Comparison of ENCODE assay signal across 8 cellular contexts in genomic region chr17:43367588-43368242, GRCh38. TPM values are rescaled to one million over a fixed set of nuclear protein-coding genes. Genes with fewer than 3 reads are reported as not detected.
DNase-seq lines count a peak whose midpoint lies in the region; ATAC-seq and TF ChIP-seq lines count a peak whose summit lies in the region.

No MANE protein-coding gene starts in this region.

- no peak for TF ChIP-seq CTCF in fibroblast of the aortic adventitia (IDR thresholded peaks at IDR 0.05; ENCODE audit: insufficient read depth, low read length)
- TF ChIP-seq CTCF in omental fat pad (IDR thresholded peaks at IDR 0.05), result no peak

- H3K27ac ChIP-seq in CD4-positive, alpha-beta memory T cell (ENCODE audit: low read depth, low read length), result peak overlapping the region; percentile 91

- peak overlapping the region; percentile 99 to 100 (median 100) for H3K27ac Mint-ChIP-seq in CD4-positive, alpha-beta memory T cell

- peak; percentile 39 for ATAC-seq in HG03520 (IDR thresholded peaks at IDR 0.05; ENCODE audit: unreplicated experiment)
- ATAC-seq in omental fat pad (ENCODE audit: low FRiP score), result peak; percentile 8

- peaks cover 0 to 3% (median 0%) of the 10 kb centered on the region in 8 donors for H3K9me3 Mint-ChIP-seq in CD4-positive, alpha-beta memory T cell

- POLR2A ChIA-PET in CD4-positive, alpha-beta memory T cell (lab: Charles Lee; ENCODE audit: partially characterized antibody), result interaction anchor here (0.7 to 5.8 kb wide), 43 partner anchors 9 to 1693 kb away, joined by 3 to 386 read pairs (median 5); partner anchors contain the start of genes ARL4D, BECN1, BRCA1 and DHX8

- no peaks in the 10 kb centered on the region for H3K27me3 ChIP-seq in CD4-positive, alpha-beta memory T cell (ENCODE audit: insufficient read depth, low read length)

- H3K36me3 Mint-ChIP-seq in CD4-positive, alpha-beta memory T cell, result peaks cover 0 to 9% of the 10 kb centered on the region in 2 donors

- no peaks in the 10 kb centered on the region for H3K9me3 ChIP-seq in CD4-positive, alpha-beta memory T cell (ENCODE audit: control insufficient read depth in 1 of 2, low read length in 2 of 2)

- peak in 2 of 5 donors; percentile 60 to 87 for DNase-seq in CD4-positive, alpha-beta memory T cell
- DNase-seq in GM19238 (ENCODE audit: insufficient read length, low spot score), result peak; percentile 37
- DNase-seq in NCI-H774 (lab: John Stamatoyannopoulos, UW), result peak; percentile 90
- DNase-seq in activated T-cell treated with anti-CD3 and anti-CD28 coated beads, Interleukin-2, amount 50 U/mL, for 48 hours, result peak; percentile 54 to 56
- DNase-seq in fibroblast of the aortic adventitia (ENCODE audit: low read depth), result peak; percentile 96
- DNase-seq in omental fat pad (ENCODE audit: low spot score), result no peak
- DNase-seq in HPDE6-E6E7 (ENCODE audit: extremely low spot score), result no peak

- H3K4me1 ChIP-seq in CD4-positive, alpha-beta memory T cell (ENCODE audit: insufficient read depth, low read length), result peaks cover 22% of the 10 kb centered on the region

- H3K27me3 Mint-ChIP-seq in CD4-positive, alpha-beta memory T cell, result no peaks in the 10 kb centered on the region

- CTCF ChIA-PET in CD4-positive, alpha-beta memory T cell (lab: Charles Lee; ENCODE audit: partially characterized antibody), result interaction anchor here (0.5 to 5.0 kb wide), 12 partner anchors 20 to 744 kb away, joined by 3 to 33 read pairs (median 4); partner anchors contain the start of genes ARL4D, DHX8 and RPL27

- H3K4me1 Mint-ChIP-seq in CD4-positive, alpha-beta memory T cell, result peaks cover 13 to 51% (median 35%) of the 10 kb centered on the region in 4 donors

- intact Hi-C loops in CD4-positive, alpha-beta memory T cell (cut with micrococcal nuclease), result loop anchor here (1.0 to 2.0 kb wide), 5 partner anchors 7 to 197 kb away; partner anchors contain the start of genes DHX8 and NBR1

- H3K4me3 Mint-ChIP-seq in CD4-positive, alpha-beta memory T cell, result peak overlapping the region; percentile 91 to 98 (median 95)

- peak overlapping the region; percentile 1 to 76 for H3K4me3 ChIP-seq in CD4-positive, alpha-beta memory T cell (ENCODE audit: low read length in 2 of 2)
- peak overlapping the region; percentile 25 for H3K4me3 ChIP-seq in fibroblast of the aortic adventitia (ENCODE audit: low read depth, low read length)

- H3K36me3 ChIP-seq in CD4-positive, alpha-beta memory T cell (ENCODE audit: insufficient read depth, low read length), result no peaks in the 10 kb centered on the region

RNA-seq across cellular contexts. Expression of gene ARL4D, which starts 31.1 kb away (rescaled TPM):
- 1 to 10 TPM; 1.5 to 1.6 TPM for total RNA-seq in CD4-positive, alpha-beta memory T cell
- polyA plus RNA-seq in CD4-positive, alpha-beta memory T cell, result 1 to 10 TPM; 2.3 to 6.8 TPM
- 22.2 and 70.8 TPM in 2 replicates for total RNA-seq in fibroblast of the aortic adventitia (ENCODE audit: low replicate concordance)
- total RNA-seq in omental fat pad, result 10 to 100 TPM; 11.8 to 42.8 (median 27.1) TPM

Comparison
In these comparisons a context has a peak if more than half of its experiments do, and no peak if none do; other contexts are left out.
1. DNase-seq: peak in GM19238 (single experiment), NCI-H774 (single experiment), activated T-cell treated with anti-CD3 and anti-CD28 coated beads, Interleukin-2, amount 50 U/mL, for 48 hours (2 of 2) and fibroblast of the aortic adventitia (single experiment); none in omental fat pad (single experiment) and HPDE6-E6E7 (single experiment).